Comparison of ENCODE assay signal across 17 cellular contexts in genomic region chr3:124276863-124277515, GRCh38.
DNase-seq lines count a peak whose midpoint lies in the region; ATAC-seq, FAIRE-seq and TF ChIP-seq lines count a peak whose summit lies in the region.
"Had no signal": no experiment of that assay in that cellular context is flagged by ENCODE, and none has a peak within 500 bp of the region (broad histone marks: within the 10 kb centered on the region; RNA-seq: fewer than 3 reads in every experiment).

No MANE protein-coding gene starts in this region.

- TF ChIP-seq POLR2A in transverse colon (IDR thresholded peaks at IDR 0.05), result no peak

- DNase-seq in dorsolateral prefrontal cortex (no peak), pancreas (no peak), transverse colon (no peak), NCI-H2227 treated with DMSO at 0.1 percent for 48 hours (lab: John Stamatoyannopoulos, UW) (no peak), hepatic stellate cell (ENCODE audit: low spot score) (no peak), NCI-H146 treated with DMSO at 0.1 percent for 48 hours (lab: John Stamatoyannopoulos, UW; ENCODE audit: unreplicated experiment) (no peak)
- DNase-seq: effector CD8-positive, alpha-beta T cell; foreskin melanocyte; naive B cell; NCI-H146; NCI-H510A; stimulated activated naive CD4-positive, alpha-beta T cell had no signal

- in situ Hi-C loops in transverse colon (cut with MboI; ENCODE audit: low pct_ligation_motif_present in 1 of 4, low pct_unique_long_range_greater_than_20kb in 1 of 4, low sequenced_read_pairs in 3 of 4), result loop anchor here in 2 of 4 donors (25.0 kb wide), 2 partner anchors 240 to 265 kb away; partner anchors contain the start of gene KALRN (in 1 of the 2)

- ATAC-seq in pancreas, result no peak
- no peak for ATAC-seq in HG03108 (IDR thresholded peaks at IDR 0.05; ENCODE audit: unreplicated experiment)
- ATAC-seq: activated T-helper 17 cell treated with anti-CD3 and anti-CD28 coated beads, Interleukin-2, amount 50 U/mL, for 72 hours had no signal

- H3K9me3 ChIP-seq in pancreas (no peaks in the 10 kb centered on the region), transverse colon (no peaks in the 10 kb centered on the region)

- H3K27ac ChIP-seq in dorsolateral prefrontal cortex (peak overlapping the region in 57 of 59 donors; percentile 3 to 96 (median 80)), layer of hippocampus (ENCODE audit: low read depth, low read length) (peak overlapping the region; percentile 74), pancreas (peak overlapping the region in 3 of 4 donors; percentile 12 to 22 (median 14)), transverse colon (peak overlapping the region; percentile 3 to 59 (median 18))

- intact Hi-C loops in dorsolateral prefrontal cortex (cut with DNase I), result no loop called here
- intact Hi-C loops in pancreas (cut with DNase I), result no loop called here
- intact Hi-C loops in transverse colon (cut with DNase I; ENCODE audit: low total_unique reads), result no loop called here

- H3K36me3 ChIP-seq in pancreas, result no peaks in the 10 kb centered on the region
- H3K36me3 ChIP-seq in transverse colon, result no peaks in the 10 kb centered on the region

- H3K4me3 ChIP-seq in dorsolateral prefrontal cortex, result no peak overlapping the region
- no peak overlapping the region for H3K4me3 ChIP-seq in pancreas
- H3K4me3 ChIP-seq in transverse colon, result no peak overlapping the region
- H3K4me3 ChIP-seq: skin epidermis had no signal

- TF ChIP-seq EP300 in transverse colon (IDR thresholded peaks at IDR 0.05; ENCODE audit: low read depth), result no peak

- no peaks in the 10 kb centered on the region for H3K4me1 ChIP-seq in pancreas
- peaks cover 5 to 28% (median 16%) of the 10 kb centered on the region in 4 donors for H3K4me1 ChIP-seq in transverse colon

- H3K27me3 ChIP-seq in dorsolateral prefrontal cortex, result no peaks in the 10 kb centered on the region
- H3K27me3 ChIP-seq in layer of hippocampus (ENCODE audit: control insufficient read depth, insufficient read depth, low read length), result no peaks in the 10 kb centered on the region
- no peaks in the 10 kb centered on the region for H3K27me3 ChIP-seq in pancreas
- no peaks in the 10 kb centered on the region for H3K27me3 ChIP-seq in transverse colon

- FAIRE-seq in pancreas (lab: Jason Lieb, UNC), result no peak
- FAIRE-seq: astrocyte had no signal

- no peak for TF ChIP-seq CTCF in dorsolateral prefrontal cortex (IDR thresholded peaks at IDR 0.05 in 54 of 56, conservative IDR thresholded peaks at IDR 0.05 in 2 of 56; ENCODE audit: low read depth in 1 of 56, partially characterized antibody in 56 of 56)
- TF ChIP-seq CTCF in pancreas (IDR thresholded peaks at IDR 0.05), result no peak
- no peak for TF ChIP-seq CTCF in transverse colon (IDR thresholded peaks at IDR 0.05)

- 78 to 84% methylated on average over 13 of the region's 13 CpGs for WGBS in pancreas, 2 donors
- 63 to 74% methylated on average over 2 to 13 of the region's 13 CpGs for WGBS in transverse colon (ENCODE audit: low coverage in 1 of 2), 2 donors

Comparison
In these comparisons a context has a peak if more than half of its experiments do, and no peak if none do; other contexts are left out.
1. H3K27ac ChIP-seq: peak in every context shown above with its lines; median percentile 80 in dorsolateral prefrontal cortex; 74 in layer of hippocampus; 18 in transverse colon; 14 in pancreas.